8 cellular contexts compared by ENCODE assay signal in genomic region chr6:144334150-144334708, GRCh38. TPM values are rescaled to one million over a fixed set of nuclear protein-coding genes. Genes with fewer than 3 reads are reported as not detected.
A peak's percentile ranks its signal among the peaks of the same experiment; 100 is the strongest.
DNase-seq lines count a peak whose midpoint lies in the region; ATAC-seq and TF ChIP-seq lines count a peak whose summit lies in the region.

No MANE protein-coding gene starts in this region.

- no peaks in the 10 kb centered on the region for H3K27me3 Mint-ChIP-seq in CD4-positive, alpha-beta memory T cell
- H3K27me3 Mint-ChIP-seq in glutamatergic neuron (ENCODE audit: unreplicated experiment), result peaks cover 5% of the 10 kb centered on the region

- TF ChIP-seq CTCF in ascending aorta (IDR thresholded peaks at IDR 0.05), result no peak
- TF ChIP-seq CTCF in glutamatergic neuron (IDR thresholded peaks at IDR 0.05; ENCODE audit: partially characterized antibody, unreplicated experiment), result no peak

- intact Hi-C loops in CD4-positive, alpha-beta memory T cell (cut with micrococcal nuclease), result loop anchor here (1.0 to 5.0 kb wide), 5 partner anchors 9 to 148 kb away; no protein-coding TSS in a partner anchor
- intact Hi-C loops in ascending aorta (cut with DNase I), result no loop called here

- no peaks in the 10 kb centered on the region for H3K9me3 Mint-ChIP-seq in CD4-positive, alpha-beta memory T cell
- H3K9me3 Mint-ChIP-seq in glutamatergic neuron (ENCODE audit: unreplicated experiment), result no peaks in the 10 kb centered on the region

- H3K4me3 ChIP-seq in CD4-positive, alpha-beta memory T cell (ENCODE audit: low read length in 2 of 2), result peak overlapping the region in 1 of 2 donors; percentile 58
- H3K4me3 ChIP-seq in ascending aorta, result no peak overlapping the region

- peak overlapping the region; percentile 86 to 97 (median 96) for H3K27ac Mint-ChIP-seq in CD4-positive, alpha-beta memory T cell
- H3K27ac Mint-ChIP-seq in glutamatergic neuron (ENCODE audit: unreplicated experiment), result no peak overlapping the region

- peaks cover 38% of the 10 kb centered on the region for H3K4me1 ChIP-seq in CD4-positive, alpha-beta memory T cell (ENCODE audit: insufficient read depth, low read length)
- peaks cover 0 to 16% of the 10 kb centered on the region in 2 donors for H3K4me1 ChIP-seq in ascending aorta

- peak; percentile 75 to 88 (median 78) for DNase-seq in CD4-positive, alpha-beta memory T cell
- DNase-seq in activated T-cell treated with anti-CD3 and anti-CD28 coated beads for 1 hour (ENCODE audit: low read depth) (peak; percentile 42), myocyte (ENCODE audit: low read depth) (peak; percentile 95), ascending aorta (ENCODE audit: low spot score in 2 of 2) (no peak), glutamatergic neuron (no peak), NCI-H345 treated with DMSO at 0.1 percent for 48 hours (lab: John Stamatoyannopoulos, UW; ENCODE audit: unreplicated experiment) (no peak)

- ATAC-seq in GM21423 (IDR thresholded peaks at IDR 0.05; ENCODE audit: unreplicated experiment), result peak; percentile 66

- peak overlapping the region; percentile 64 for H3K27ac ChIP-seq in CD4-positive, alpha-beta memory T cell (ENCODE audit: low read depth, low read length)
- H3K27ac ChIP-seq in KOPT-K1 (ENCODE audit: low read depth, low read length, poor library complexity, severe bottlenecking), result peak overlapping the region; percentile 72
- H3K27ac ChIP-seq in ascending aorta, result no peak overlapping the region

- POLR2A ChIA-PET in CD4-positive, alpha-beta memory T cell (lab: Charles Lee; ENCODE audit: partially characterized antibody), result interaction anchor here (0.6 to 4.1 kb wide), 7 partner anchors 10 to 270 kb away, joined by 3 to 49 read pairs (median 4); no protein-coding TSS in a partner anchor

- peaks cover 44 to 62% (median 53%) of the 10 kb centered on the region in 4 donors for H3K4me1 Mint-ChIP-seq in CD4-positive, alpha-beta memory T cell
- no peaks in the 10 kb centered on the region for H3K4me1 Mint-ChIP-seq in glutamatergic neuron (ENCODE audit: low read depth, unreplicated experiment)

- peak overlapping the region; percentile 73 to 90 (median 85) for H3K4me3 Mint-ChIP-seq in CD4-positive, alpha-beta memory T cell
- H3K4me3 Mint-ChIP-seq in glutamatergic neuron (ENCODE audit: unreplicated experiment), result no peak overlapping the region

- no peaks in the 10 kb centered on the region for H3K36me3 Mint-ChIP-seq in CD4-positive, alpha-beta memory T cell
- H3K36me3 Mint-ChIP-seq in glutamatergic neuron (ENCODE audit: unreplicated experiment), result no peaks in the 10 kb centered on the region

- H3K27me3 ChIP-seq in CD4-positive, alpha-beta memory T cell (ENCODE audit: insufficient read depth, low read length), result no peaks in the 10 kb centered on the region
- no peaks in the 10 kb centered on the region for H3K27me3 ChIP-seq in ascending aorta

- CTCF ChIA-PET in CD4-positive, alpha-beta memory T cell (lab: Charles Lee; ENCODE audit: partially characterized antibody), result interaction anchor here (0.7 to 1.9 kb wide), 4 partner anchors 9 to 108 kb away, joined by 3 to 7 read pairs (median 3); no protein-coding TSS in a partner anchor

- H3K36me3 ChIP-seq in CD4-positive, alpha-beta memory T cell (ENCODE audit: insufficient read depth, low read length), result no peaks in the 10 kb centered on the region
- H3K36me3 ChIP-seq in KOPT-K1 (ENCODE audit: insufficient read depth, low read length) (no peaks in the 10 kb centered on the region), ascending aorta (no peaks in the 10 kb centered on the region)

- no peaks in the 10 kb centered on the region for H3K9me3 ChIP-seq in CD4-positive, alpha-beta memory T cell (ENCODE audit: control insufficient read depth in 1 of 2, low read length in 2 of 2)
- H3K9me3 ChIP-seq in KOPT-K1 (ENCODE audit: insufficient read depth, low read length, poor library complexity, severe bottlenecking), result no peaks in the 10 kb centered on the region
- H3K9me3 ChIP-seq in ascending aorta, result no peaks in the 10 kb centered on the region

RNA-seq across cellular contexts. Expression of gene UTRN, which starts 49.1 kb away (rescaled TPM):
- total RNA-seq in CD4-positive, alpha-beta memory T cell, result 100 to 1,000 TPM; 219 to 227 TPM
- polyA plus RNA-seq in CD4-positive, alpha-beta memory T cell, result 10 to 100 TPM; 18.8 to 99.0 TPM
- total RNA-seq in myocyte, result 56.8 and 103 TPM in 2 replicates
- polyA plus RNA-seq in myocyte (2012), result 18.2 TPM
- total RNA-seq in ascending aorta, result 69.9 TPM
- total RNA-seq in glutamatergic neuron (ENCODE audit: unreplicated experiment), result 24.3 TPM

Comparison
In these comparisons a context has a peak if more than half of its experiments do, and no peak if none do; other contexts are left out.
1. DNase-seq: peak in CD4-positive, alpha-beta memory T cell (5 of 5), activated T-cell treated with anti-CD3 and anti-CD28 coated beads for 1 hour (single experiment) and myocyte (single experiment); none in ascending aorta (0 of 2), glutamatergic neuron (single experiment) and NCI-H345 treated with DMSO at 0.1 percent for 48 hours (single experiment).
2. H3K27ac ChIP-seq: peak in CD4-positive, alpha-beta memory T cell (single experiment) and KOPT-K1 (single experiment); none in ascending aorta (0 of 2).